1 cellular context compared by ENCODE assay signal in genomic region chr10:77305650-77306632, GRCh38.
TF ChIP-seq lines count a peak whose summit lies in the region.

No MANE protein-coding gene starts in this region.

TF ChIP-seq in HEK293, 187 proteins besides CTCF, POLR2A, EP300 and RAD21 (continued from another document and continues in another):
- TF ChIP-seq ZNF747 (tag by site-specific recombination; IDR thresholded peaks at IDR 0.05) (no peak), ZNF366 (tag by site-specific recombination; conservative IDR thresholded peaks at IDR 0.05) (no peak), ZBTB10 (tag by site-specific recombination; IDR thresholded peaks at IDR 0.05) (no peak), RBAK (tag by site-specific recombination; IDR thresholded peaks at IDR 0.05) (no peak), ZNF324 (tag by site-specific recombination; IDR thresholded peaks at IDR 0.05) (no peak), ZNF701 (tag by site-specific recombination; IDR thresholded peaks at IDR 0.05) (no peak), PATZ1 (tag by site-specific recombination; IDR thresholded peaks at IDR 0.05) (peak; percentile 60), ZBTB21 (tag by site-specific recombination; IDR thresholded peaks at IDR 0.05) (peak; percentile 68; the same call in 1 of the 2 replicates), KLF16 (tag by site-specific recombination; IDR thresholded peaks at IDR 0.05) (0 out of 2 replicates have a peak, but pooled peaks have one; percentile 41), GLIS2 (tag by site-specific recombination; IDR thresholded peaks at IDR 0.05) (peak; percentile 46; the same call in 1 of the 2 replicates), ZNF544 (tag by site-specific recombination; IDR thresholded peaks at IDR 0.05) (no peak), ZNF670 (tag by site-specific recombination; IDR thresholded peaks at IDR 0.05; ENCODE audit: low read depth) (no peak), BCL11A (tag by site-specific recombination; IDR thresholded peaks at IDR 0.05; ENCODE audit: low read depth) (peak; percentile 78), ZSCAN4 (tag by site-specific recombination; IDR thresholded peaks at IDR 0.05) (peak; percentile 33; the same call in 1 of the 2 replicates), MEIS1 (CRISPR knock-in tag; IDR thresholded peaks at IDR 0.05; ENCODE audit: borderline replicate concordance) (no peak), ZNF558 (tag by site-specific recombination; IDR thresholded peaks at IDR 0.05) (peak; percentile 69), ZFP3 (tag by site-specific recombination; IDR thresholded peaks at IDR 0.05; ENCODE audit: low read depth) (no peak), ZBTB48 (tag by site-specific recombination; IDR thresholded peaks at IDR 0.05) (no peak), ZNF610 (tag by site-specific recombination; IDR thresholded peaks at IDR 0.05; ENCODE audit: borderline replicate concordance) (peak; percentile 66; the same call in 1 of the 2 replicates), WT1 (tag by site-specific recombination; IDR thresholded peaks at IDR 0.05) (peak; percentile 67; the same call in 1 of the 2 replicates), ZNF146 (tag by site-specific recombination; IDR thresholded peaks at IDR 0.05) (peak; percentile 72; the same call in 1 of the 2 replicates), ZNF23 (tag by site-specific recombination; IDR thresholded peaks at IDR 0.05; ENCODE audit: borderline replicate concordance) (no peak), KLF8 (tag by site-specific recombination; IDR thresholded peaks at IDR 0.05) (no peak), ZNF248 (tag by site-specific recombination; IDR thresholded peaks at IDR 0.05) (no peak), ZNF776 (tag by site-specific recombination; IDR thresholded peaks at IDR 0.05; ENCODE audit: borderline replicate concordance) (no peak), ZNF639 (tag by site-specific recombination; IDR thresholded peaks at IDR 0.05) (peak; percentile 71; the same call in 1 of the 2 replicates), ZNF433 (tag by site-specific recombination; IDR thresholded peaks at IDR 0.05; ENCODE audit: low read depth) (no peak), EGR2 (tag by site-specific recombination; IDR thresholded peaks at IDR 0.05; ENCODE audit: low read depth) (no peak), ZNF777 (tag by site-specific recombination; IDR thresholded peaks at IDR 0.05; ENCODE audit: borderline replicate concordance) (no peak), ZNF391 (tag by site-specific recombination; IDR thresholded peaks at IDR 0.05; ENCODE audit: borderline replicate concordance, low read depth) (peak; percentile 61; the same call in 1 of the 2 replicates), INSM2 (tag by site-specific recombination; IDR thresholded peaks at IDR 0.05) (peak; percentile 68; the same call in 1 of the 2 replicates), ZNF843 (tag by site-specific recombination; IDR thresholded peaks at IDR 0.05) (peak; percentile 99), ZNF513 (tag by site-specific recombination; IDR thresholded peaks at IDR 0.05) (0 out of 2 replicates have a peak, but pooled peaks have one; percentile 48), FEZF1 (tag by site-specific recombination; IDR thresholded peaks at IDR 0.05) (peak; percentile 96), ZNF133 (tag by site-specific recombination; IDR thresholded peaks at IDR 0.05) (no peak; the same call in 1 of the 2 replicates), ZBTB8A (tag by site-specific recombination; IDR thresholded peaks at IDR 0.05) (peak; percentile 80)
- TF ChIP-seq, protein P1, sequence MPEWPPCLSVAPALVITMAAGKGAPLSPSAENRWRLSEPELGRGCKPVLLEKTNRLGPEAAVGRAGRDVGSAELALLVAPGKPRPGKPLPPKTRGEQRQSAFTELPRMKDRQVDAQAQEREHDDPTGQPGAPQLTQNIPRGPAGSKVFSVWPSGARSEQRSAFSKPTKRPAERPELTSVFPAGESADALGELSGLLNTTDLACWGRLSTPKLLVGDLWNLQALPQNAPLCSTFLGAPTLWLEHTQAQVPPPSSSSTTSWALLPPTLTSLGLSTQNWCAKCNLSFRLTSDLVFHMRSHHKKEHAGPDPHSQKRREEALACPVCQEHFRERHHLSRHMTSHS (tag by site-specific recombination; IDR thresholded peaks at IDR 0.05): peak; percentile 97
- TF ChIP-seq, protein P2, sequence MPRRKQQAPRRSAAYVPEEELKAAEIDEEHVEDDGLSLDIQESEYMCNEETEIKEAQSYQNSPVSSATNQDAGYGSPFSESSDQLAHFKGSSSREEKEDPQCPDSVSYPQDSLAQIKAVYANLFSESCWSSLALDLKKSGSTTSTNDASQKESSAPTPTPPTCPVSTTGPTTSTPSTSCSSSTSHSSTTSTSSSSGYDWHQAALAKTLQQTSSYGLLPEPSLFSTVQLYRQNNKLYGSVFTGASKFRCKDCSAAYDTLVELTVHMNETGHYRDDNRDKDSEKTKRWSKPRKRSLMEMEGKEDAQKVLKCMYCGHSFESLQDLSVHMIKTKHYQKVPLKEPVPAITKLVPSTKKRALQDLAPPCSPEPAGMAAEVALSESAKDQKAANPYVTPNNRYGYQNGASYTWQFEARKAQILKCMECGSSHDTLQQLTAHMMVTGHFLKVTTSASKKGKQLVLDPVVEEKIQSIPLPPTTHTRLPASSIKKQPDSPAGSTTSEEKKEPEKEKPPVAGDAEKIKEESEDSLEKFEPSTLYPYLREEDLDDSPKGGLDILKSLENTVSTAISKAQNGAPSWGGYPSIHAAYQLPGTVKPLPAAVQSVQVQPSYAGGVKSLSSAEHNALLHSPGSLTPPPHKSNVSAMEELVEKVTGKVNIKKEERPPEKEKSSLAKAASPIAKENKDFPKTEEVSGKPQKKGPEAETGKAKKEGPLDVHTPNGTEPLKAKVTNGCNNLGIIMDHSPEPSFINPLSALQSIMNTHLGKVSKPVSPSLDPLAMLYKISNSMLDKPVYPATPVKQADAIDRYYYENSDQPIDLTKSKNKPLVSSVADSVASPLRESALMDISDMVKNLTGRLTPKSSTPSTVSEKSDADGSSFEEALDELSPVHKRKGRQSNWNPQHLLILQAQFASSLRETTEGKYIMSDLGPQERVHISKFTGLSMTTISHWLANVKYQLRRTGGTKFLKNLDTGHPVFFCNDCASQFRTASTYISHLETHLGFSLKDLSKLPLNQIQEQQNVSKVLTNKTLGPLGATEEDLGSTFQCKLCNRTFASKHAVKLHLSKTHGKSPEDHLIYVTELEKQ (tag by site-specific recombination; IDR thresholded peaks at IDR 0.05; ENCODE audit: borderline replicate concordance): peak; percentile 92
- TF ChIP-seq, protein P3, sequence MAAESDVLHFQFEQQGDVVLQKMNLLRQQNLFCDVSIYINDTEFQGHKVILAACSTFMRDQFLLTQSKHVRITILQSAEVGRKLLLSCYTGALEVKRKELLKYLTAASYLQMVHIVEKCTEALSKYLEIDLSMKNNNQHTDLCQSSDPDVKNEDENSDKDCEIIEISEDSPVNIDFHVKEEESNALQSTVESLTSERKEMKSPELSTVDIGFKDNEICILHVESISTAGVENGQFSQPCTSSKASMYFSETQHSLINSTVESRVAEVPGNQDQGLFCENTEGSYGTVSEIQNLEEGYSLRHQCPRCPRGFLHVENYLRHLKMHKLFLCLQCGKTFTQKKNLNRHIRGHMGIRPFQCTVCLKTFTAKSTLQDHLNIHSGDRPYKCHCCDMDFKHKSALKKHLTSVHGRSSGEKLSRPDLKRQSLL (tag by site-specific recombination; IDR thresholded peaks at IDR 0.05): peak; percentile 72
- TF ChIP-seq, protein P4, sequence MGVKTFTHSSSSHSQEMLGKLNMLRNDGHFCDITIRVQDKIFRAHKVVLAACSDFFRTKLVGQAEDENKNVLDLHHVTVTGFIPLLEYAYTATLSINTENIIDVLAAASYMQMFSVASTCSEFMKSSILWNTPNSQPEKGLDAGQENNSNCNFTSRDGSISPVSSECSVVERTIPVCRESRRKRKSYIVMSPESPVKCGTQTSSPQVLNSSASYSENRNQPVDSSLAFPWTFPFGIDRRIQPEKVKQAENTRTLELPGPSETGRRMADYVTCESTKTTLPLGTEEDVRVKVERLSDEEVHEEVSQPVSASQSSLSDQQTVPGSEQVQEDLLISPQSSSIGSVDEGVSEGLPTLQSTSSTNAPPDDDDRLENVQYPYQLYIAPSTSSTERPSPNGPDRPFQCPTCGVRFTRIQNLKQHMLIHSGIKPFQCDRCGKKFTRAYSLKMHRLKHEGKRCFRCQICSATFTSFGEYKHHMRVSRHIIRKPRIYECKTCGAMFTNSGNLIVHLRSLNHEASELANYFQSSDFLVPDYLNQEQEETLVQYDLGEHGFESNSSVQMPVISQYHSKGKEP (tag by site-specific recombination; IDR thresholded peaks at IDR 0.05): peak; percentile 91
- TF ChIP-seq, protein P5, sequence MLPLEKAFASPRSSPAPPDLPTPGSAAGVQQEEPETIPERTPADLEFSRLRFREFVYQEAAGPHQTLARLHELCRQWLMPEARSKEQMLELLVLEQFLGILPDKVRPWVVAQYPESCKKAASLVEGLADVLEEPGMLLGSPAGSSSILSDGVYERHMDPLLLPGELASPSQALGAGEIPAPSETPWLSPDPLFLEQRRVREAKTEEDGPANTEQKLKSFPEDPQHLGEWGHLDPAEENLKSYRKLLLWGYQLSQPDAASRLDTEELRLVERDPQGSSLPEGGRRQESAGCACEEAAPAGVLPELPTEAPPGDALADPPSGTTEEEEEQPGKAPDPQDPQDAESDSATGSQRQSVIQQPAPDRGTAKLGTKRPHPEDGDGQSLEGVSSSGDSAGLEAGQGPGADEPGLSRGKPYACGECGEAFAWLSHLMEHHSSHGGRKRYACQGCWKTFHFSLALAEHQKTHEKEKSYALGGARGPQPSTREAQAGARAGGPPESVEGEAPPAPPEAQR (tag by site-specific recombination; IDR thresholded peaks at IDR 0.05): no peak
